Comparison of ENCODE assay signal across 20 cellular contexts in genomic region chr20:24610341-24611115, GRCh38.
DNase-seq lines count a peak whose midpoint lies in the region; ATAC-seq and TF ChIP-seq lines count a peak whose summit lies in the region.
"Had no signal": no experiment of that assay in that cellular context is flagged by ENCODE, and none has a peak within 500 bp of the region (broad histone marks: within the 10 kb centered on the region; RNA-seq: fewer than 3 reads in every experiment).

No MANE protein-coding gene starts in this region.

- no peaks in the 10 kb centered on the region for H3K27me3 ChIP-seq in iPS-15b (ENCODE audit: control insufficient read depth, insufficient read depth, low read length)
- H3K27me3 ChIP-seq in vagina: no peaks in the 10 kb centered on the region
- H3K27me3 ChIP-seq: suprapubic skin had no signal

- in situ Hi-C loops in astrocyte of the cerebellum (cut with HindIII; ENCODE audit: low sequenced_read_pairs): no loop called here

- no peak overlapping the region for H3K9ac ChIP-seq in iPS-15b (ENCODE audit: low read depth, low read length)

- TF ChIP-seq POLR2A in vagina (IDR thresholded peaks at IDR 0.05) (no peak), GM18505 (IDR thresholded peaks at IDR 0.05; ENCODE audit: borderline replicate concordance, extremely low read depth, insufficient read depth, insufficient read length) (no peak)

- DNase-seq in HT1080 (ENCODE audit: low read depth) (peak; percentile 69), astrocyte of the cerebellum (ENCODE audit: low read depth) (peak; percentile 98), vagina (ENCODE audit: extremely low spot score in 2 of 2) (peak; percentile 77 to 92), Right ventricle myocardium superior (no peak), T-helper 9 cell (no peak)
- DNase-seq: activated naive CD8-positive, alpha-beta T cell treated with anti-CD3 and anti-CD28 coated beads, Interleukin-2, amount 10 ng/mL, durations not matched to agents 7 days and 5 days; GDM1; lower lobe of right lung; naive B cell; NCI-H2029 treated with DMSO at 0.1 percent for 48 hours; posterior cingulate gyrus; stimulated activated CD8-positive, alpha-beta memory T cell treated with anti-CD3 and anti-CD28 coated beads, Interleukin-4, amount 100 ng/mL, for 48 hours had no signal

- H3K4me3 ChIP-seq in astrocyte of the cerebellum (ENCODE audit: low read depth, low read length) (no peak overlapping the region), iPS-15b (ENCODE audit: low read depth, low read length) (peak overlapping the region; percentile 3), vagina (no peak overlapping the region)
- H3K4me3 ChIP-seq: breast epithelium, GM12878, lower lobe of right lung, smooth muscle cell, suprapubic skin had no signal

- H3K9me3 ChIP-seq in iPS-15b (ENCODE audit: control insufficient read depth, insufficient read depth, low read length): no peaks in the 10 kb centered on the region
- no peaks in the 10 kb centered on the region for H3K9me3 ChIP-seq in vagina
- H3K9me3 ChIP-seq: breast epithelium, lower lobe of right lung, suprapubic skin had no signal

- no peak for TF ChIP-seq CTCF in astrocyte of the cerebellum (IDR thresholded peaks at IDR 0.05; ENCODE audit: low read depth, low read length, missing control alignments)
- TF ChIP-seq CTCF in vagina (IDR thresholded peaks at IDR 0.05): no peak

- peaks cover 9% of the 10 kb centered on the region for H3K4me1 ChIP-seq in iPS-15b (ENCODE audit: control insufficient read depth, insufficient read depth, low read length)
- no peaks in the 10 kb centered on the region for H3K4me1 ChIP-seq in vagina
- H3K4me1 ChIP-seq: breast epithelium, lower lobe of right lung, suprapubic skin had no signal

- H3K36me3 ChIP-seq in iPS-15b (ENCODE audit: control insufficient read depth, insufficient read depth, low read length): no peaks in the 10 kb centered on the region
- H3K36me3 ChIP-seq in vagina: no peaks in the 10 kb centered on the region
- H3K36me3 ChIP-seq: breast epithelium, lower lobe of right lung, suprapubic skin had no signal

- intact Hi-C loops in vagina (cut with DNase I) (no loop called here), Right ventricle myocardium superior (cut with DNase I) (no loop called here)

- no peak overlapping the region for H3K27ac ChIP-seq in vagina
- H3K27ac ChIP-seq: breast epithelium, lower lobe of right lung, suprapubic skin had no signal

- ATAC-seq in GM18505 (IDR thresholded peaks at IDR 0.05; ENCODE audit: unreplicated experiment) (no peak), Right ventricle myocardium superior (ENCODE audit: poor library complexity) (no peak)
- ATAC-seq: esophagus mucosa, lower lobe of right lung, Right ventricle myocardium inferior had no signal

Comparison
In these comparisons a context has a peak if more than half of its experiments do, and no peak if none do; other contexts are left out.
1. DNase-seq: peak in HT1080 (single experiment), astrocyte of the cerebellum (single experiment) and vagina (2 of 2); none in Right ventricle myocardium superior (single experiment) and T-helper 9 cell (single experiment).